17 cellular contexts compared by ENCODE assay signal in the genomic region with DNA sequence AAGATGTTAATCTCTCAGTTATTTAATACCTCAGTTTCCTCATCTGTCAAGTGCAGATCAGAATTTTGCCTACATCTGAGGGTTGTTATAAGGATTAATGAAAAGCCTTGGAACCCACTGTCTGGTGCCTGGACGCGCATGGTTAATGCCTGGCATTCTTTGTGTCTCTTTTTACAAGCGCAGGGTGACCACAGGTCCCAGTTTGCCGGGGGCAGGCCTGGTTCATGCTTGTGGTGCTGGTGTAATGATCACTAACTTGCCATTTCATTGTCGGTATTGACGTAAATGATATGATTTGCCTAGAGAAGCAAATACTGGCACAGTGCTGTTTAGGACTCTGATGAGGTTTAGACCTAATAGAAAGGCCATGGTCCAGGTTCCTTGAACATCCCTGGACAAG. TPM values are rescaled to one million over a fixed set of nuclear protein-coding genes. Genes with fewer than 3 reads are reported as not detected.
DNase-seq lines count a peak whose midpoint lies in the region; ATAC-seq and TF ChIP-seq lines count a peak whose summit lies in the region.
"Had no signal": no experiment of that assay in that cellular context is flagged by ENCODE, and none has a peak within 500 bp of the region (broad histone marks: within the 10 kb centered on the region; RNA-seq: fewer than 3 reads in every experiment).

No MANE protein-coding gene starts in this region.

- H3K27me3 Mint-ChIP-seq in HFFc6 (ENCODE audit: insufficient read depth) (peaks cover 2% of the 10 kb centered on the region; the same call in 1 of the 2 replicates), glutamatergic neuron (ENCODE audit: unreplicated experiment) (peaks cover 7% of the 10 kb centered on the region)

- H3K36me3 ChIP-seq in Panc1 (ENCODE audit: control insufficient read depth, insufficient read depth, low read length) (no peaks in the 10 kb centered on the region), sigmoid colon (no peaks in the 10 kb centered on the region)
- H3K36me3 ChIP-seq: BE2C had no signal

- H3K27ac Mint-ChIP-seq in HFFc6 (0 out of 2 replicates have a peak overlapping the region, but pooled peaks have one; percentile 11), glutamatergic neuron (ENCODE audit: unreplicated experiment) (peak overlapping the region; percentile 22)
- H3K27ac Mint-ChIP-seq: CD8-positive, alpha-beta T cell had no signal

- no peaks in the 10 kb centered on the region for H3K9me3 ChIP-seq in Panc1 (ENCODE audit: control insufficient read depth, insufficient read depth, low read depth, low read length)
- H3K9me3 ChIP-seq in sigmoid colon = no peaks in the 10 kb centered on the region
- H3K9me3 ChIP-seq: BE2C had no signal

- BruUV-seq in Panc1 (replicated peaks; lab: Mats Ljungman, UMichigan) = no TSS peak

- no peak for TF ChIP-seq EP300 in sigmoid colon (IDR thresholded peaks at IDR 0.05)

- CTCF ChIA-PET in Panc1 (lab: Charles Lee) = no interaction called here

- TF ChIP-seq POLR2A in sigmoid colon (IDR thresholded peaks at IDR 0.05) = no peak

- DNase-seq in HFFc6 (no peak), Panc1 (ENCODE audit: low read depth, low spot score) (no peak), glutamatergic neuron (no peak), sigmoid colon (peak; percentile 36), G401 (ENCODE audit: low spot score) (no peak), hippocampal formation (lab: John Stamatoyannopoulos, UW) (no peak)
- DNase-seq: BE2C; CD8-positive, alpha-beta T cell; DMS 273 treated with DMSO at 0.1 percent for 48 hours; HCEC 1CT; NCI-H1092 treated with DMSO at 0.1 percent for 48 hours; NCI-H187; NCI-H446; PC-3; Right ventricle myocardium superior had no signal

- peaks cover 75% of the 10 kb centered on the region for H3K4me1 Mint-ChIP-seq in HFFc6 (ENCODE audit: low read depth)
- H3K4me1 Mint-ChIP-seq in glutamatergic neuron (ENCODE audit: low read depth, unreplicated experiment) = peaks cover 24% of the 10 kb centered on the region

- H3K4me1 ChIP-seq in Panc1 (ENCODE audit: control insufficient read depth, insufficient read depth, low read length) (peaks cover 40% of the 10 kb centered on the region), sigmoid colon (peaks cover 0 to 29% (median 26%) of the 10 kb centered on the region in 4 donors)

- TF ChIP-seq CTCF in HFFc6 (IDR thresholded peaks at IDR 0.05) (no peak), Panc1 (IDR thresholded peaks at IDR 0.05) (no peak), glutamatergic neuron (IDR thresholded peaks at IDR 0.05; ENCODE audit: partially characterized antibody, unreplicated experiment) (no peak), sigmoid colon (IDR thresholded peaks at IDR 0.05) (no peak)

- no peak overlapping the region for H3K4me3 Mint-ChIP-seq in HFFc6
- no peak overlapping the region for H3K4me3 Mint-ChIP-seq in glutamatergic neuron (ENCODE audit: unreplicated experiment)
- H3K4me3 Mint-ChIP-seq: CD8-positive, alpha-beta T cell had no signal

- H3K4me3 ChIP-seq in Panc1 (ENCODE audit: low read depth in 2 of 2, low read length in 2 of 2) = no peak overlapping the region
- no peak overlapping the region for H3K4me3 ChIP-seq in sigmoid colon

- peaks cover 31% of the 10 kb centered on the region for H3K36me3 Mint-ChIP-seq in HFFc6 (ENCODE audit: low read depth)
- no peaks in the 10 kb centered on the region for H3K36me3 Mint-ChIP-seq in glutamatergic neuron (ENCODE audit: unreplicated experiment)
- H3K36me3 Mint-ChIP-seq: CD8-positive, alpha-beta T cell had no signal

- peak overlapping the region; percentile 54; the same call in 1 of the 2 replicates for H3K27ac ChIP-seq in Panc1 (ENCODE audit: low read length)
- H3K27ac ChIP-seq in sigmoid colon = no peak overlapping the region

- H3K9me3 Mint-ChIP-seq in HFFc6 (no peaks in the 10 kb centered on the region), glutamatergic neuron (ENCODE audit: unreplicated experiment) (peaks cover 8% of the 10 kb centered on the region)
- H3K9me3 Mint-ChIP-seq: CD8-positive, alpha-beta T cell had no signal

- ATAC-seq in Panc1 (no peak), GM21786 (IDR thresholded peaks at IDR 0.05; ENCODE audit: unreplicated experiment) (no peak), GM21723 (IDR thresholded peaks at IDR 0.05; ENCODE audit: unreplicated experiment) (no peak)
- ATAC-seq: CD8-positive, alpha-beta T cell; PC-3 had no signal

- intact Hi-C loops in Panc1 (cut with micrococcal nuclease; ENCODE audit: unreplicated experiment) = no loop called here
- intact Hi-C loops in sigmoid colon (cut with DNase I) = no loop called here

- 90 to 95% methylated on average over 6 of the region's 6 CpGs for WGBS in sigmoid colon, 2 donors

- H3K27me3 ChIP-seq in Panc1 (ENCODE audit: control insufficient read depth, insufficient read depth, low read length) (no peaks in the 10 kb centered on the region), sigmoid colon (peaks cover 0 to 18% (median 17%) of the 10 kb centered on the region in 3 donors)
- H3K27me3 ChIP-seq: BE2C had no signal

- in situ Hi-C loops in Panc1 (cut with HindIII; ENCODE audit: low pct_unique_long_range_greater_than_20kb, low sequenced_read_pairs) (no loop called here), G401 (cut with HindIII; ENCODE audit: low sequenced_read_pairs) (no loop called here)

- POLR2A ChIA-PET in Panc1 (lab: Charles Lee) = no interaction called here

RNA-seq across cellular contexts. Expression of a gene that starts 23.1 kb away (rescaled TPM):
- 100 to 1,000 TPM; 255 to 313 (median 279) TPM for total RNA-seq in HFFc6 (2021; fragmentation: NEBNext Ultra II Directional; extraction: Animal tissue kit (Norgen Biotek cat#: 25700))
- total RNA-seq in Panc1 (2021; ENCODE audit: unreplicated experiment) (120 TPM), glutamatergic neuron (ENCODE audit: unreplicated experiment) (24.0 TPM), sigmoid colon (10 to 100 TPM; 19.6 to 94.4 (median 29.1) TPM)
- polyA plus RNA-seq in Panc1 (2012; ENCODE audit: insufficient read length) = 171 TPM
- 1 to 10 TPM; 2.5 to 6.9 (median 3.0) TPM for polyA plus RNA-seq in sigmoid colon
- 54.0 and 55.3 TPM in 2 replicates for total RNA-seq in G401 (2014; rRNA removed; shearing (Covaris generic))
